Comparison of ENCODE assay signal across 7 cellular contexts in genomic region chr16:57478396-57479024, GRCh38. TPM values are rescaled to one million over a fixed set of nuclear protein-coding genes. Genes with fewer than 3 reads are reported as not detected.
DNase-seq lines count a peak whose midpoint lies in the region; ATAC-seq, FAIRE-seq and TF ChIP-seq lines count a peak whose summit lies in the region.
"Had no signal": no experiment of that assay in that cellular context is flagged by ENCODE, and none has a peak within 500 bp of the region (broad histone marks: within the 10 kb centered on the region; RNA-seq: fewer than 3 reads in every experiment).

No MANE protein-coding gene starts in this region.

- intact Hi-C loops in spleen (cut with DNase I; ENCODE audit: low total_unique reads): no loop called here

- 49 to 60% (median 57%) methylated on average over 6 to 8 of the region's 8 CpGs for WGBS in spleen, 5 donors
- 53 to 65% (median 58%) methylated on average over 8 of the region's 8 CpGs for WGBS in small intestine, 3 donors

- no peaks in the 10 kb centered on the region for H3K36me3 Mint-ChIP-seq in IgD-negative memory B cell

- H3K27ac ChIP-seq in spleen (peak overlapping the region in 4 of 8 donors; percentile 14 to 60 (median 46)), small intestine (ENCODE audit: low read depth in 1 of 2, low read length in 1 of 2) (no peak overlapping the region)

- DNase-seq in fibroblast of the aortic adventitia (ENCODE audit: low read depth) (no peak), spleen (peak; percentile 37), small intestine (no peak)
- DNase-seq: stimulated activated CD4-positive, alpha-beta T cell treated with anti-CD3 and anti-CD28 coated beads, Interleukin-15, amount 100 ng/mL, for 24 hours had no signal

- TF ChIP-seq POLR2A in spleen (IDR thresholded peaks at IDR 0.05): no peak

- no peaks in the 10 kb centered on the region for H3K9me3 ChIP-seq in spleen
- no peaks in the 10 kb centered on the region for H3K9me3 ChIP-seq in small intestine (ENCODE audit: control insufficient read depth, low read depth)

- peaks cover 0 to 16% (median 0%) of the 10 kb centered on the region in 7 donors for H3K27me3 ChIP-seq in spleen (replicated peaks in 1 of 7)
- H3K27me3 ChIP-seq in small intestine (ENCODE audit: control insufficient read depth in 2 of 2, insufficient read depth in 2 of 2, low read length in 2 of 2): no peaks in the 10 kb centered on the region

- peaks cover 8 to 20% (median 13%) of the 10 kb centered on the region in 3 donors for H3K4me1 Mint-ChIP-seq in IgD-negative memory B cell

- TF ChIP-seq CTCF in fibroblast of the aortic adventitia (IDR thresholded peaks at IDR 0.05; ENCODE audit: insufficient read depth, low read length) (no peak), spleen (IDR thresholded peaks at IDR 0.05 in 8 of 11, conservative IDR thresholded peaks at IDR 0.05 in 3 of 11) (no peak)

- FAIRE-seq in small intestine (lab: Jason Lieb, UNC): no peak

- H3K4me3 Mint-ChIP-seq in IgD-negative memory B cell: peak overlapping the region in 3 of 4 donors; percentile 4 to 80 (median 80)

- no peaks in the 10 kb centered on the region for H3K9me3 Mint-ChIP-seq in IgD-negative memory B cell

- H3K4me3 ChIP-seq in fibroblast of the aortic adventitia (ENCODE audit: low read depth, low read length) (peak overlapping the region; percentile 72), spleen (peak overlapping the region in 6 of 8 donors; percentile 29 to 58 (median 36)), small intestine (ENCODE audit: low read depth in 1 of 2, low read length in 2 of 2) (peak overlapping the region in 1 of 2 donors; percentile 67)

- no peak overlapping the region for H3K27ac Mint-ChIP-seq in IgD-negative memory B cell

- peaks cover 16% of the 10 kb centered on the region for H3K27me3 Mint-ChIP-seq in IgD-negative memory B cell

- H3K4me1 ChIP-seq in spleen: peaks cover 13 to 72% (median 50%) of the 10 kb centered on the region in 6 donors
- H3K4me1 ChIP-seq in small intestine (ENCODE audit: control insufficient read depth in 2 of 2, insufficient read depth in 1 of 2, low read depth in 1 of 2, low read length in 1 of 2): no peaks in the 10 kb centered on the region

- H3K36me3 ChIP-seq in spleen: peaks cover 0 to 17% (median 1%) of the 10 kb centered on the region in 6 donors
- no peaks in the 10 kb centered on the region for H3K36me3 ChIP-seq in small intestine (ENCODE audit: control insufficient read depth in 2 of 2, insufficient read depth in 2 of 2, low read length in 2 of 2)

- ATAC-seq in GM21390 (IDR thresholded peaks at IDR 0.05; ENCODE audit: unreplicated experiment) (no peak), HG03520 (IDR thresholded peaks at IDR 0.05; ENCODE audit: unreplicated experiment) (no peak)

RNA-seq across cellular contexts. Expression of gene DOK4, which starts 7.8 kb away (rescaled TPM):
- polyA plus RNA-seq in IgD-negative memory B cell: 0.46 TPM
- 19.5 and 29.6 TPM in 2 replicates for total RNA-seq in fibroblast of the aortic adventitia (ENCODE audit: low replicate concordance)
- total RNA-seq in spleen: 10 to 100 TPM in 6 of 7 donors, 1 to 10 TPM in 1; 7.3 to 19.8 (median 16.1) TPM
- 10 to 100 TPM in 1 of 3 donors, 1 to 10 TPM in 2; 4.1 to 10.0 (median 5.5) TPM for polyA plus RNA-seq in spleen
- polyA plus RNA-seq in small intestine: 100 to 1,000 TPM in 2 of 3 donors, 10 to 100 TPM in 1; 53.0 to 135 (median 112) TPM

RNA-seq across cellular contexts. Expression of gene POLR2C, which starts 16.0 kb away (rescaled TPM):
- 28.3 TPM for polyA plus RNA-seq in IgD-negative memory B cell
- total RNA-seq in fibroblast of the aortic adventitia (ENCODE audit: low replicate concordance): 26.1 and 76.6 TPM in 2 replicates
- total RNA-seq in spleen: 10 to 100 TPM; 42.3 to 75.6 (median 52.7) TPM
- polyA plus RNA-seq in spleen: 10 to 100 TPM; 23.2 to 42.7 (median 35.0) TPM
- polyA plus RNA-seq in small intestine: 10 to 100 TPM; 51.7 to 65.5 (median 57.3) TPM

RNA-seq across cellular contexts. Expression of gene COQ9, which starts 31.2 kb away (rescaled TPM):
- 25.6 TPM for polyA plus RNA-seq in IgD-negative memory B cell
- total RNA-seq in fibroblast of the aortic adventitia (ENCODE audit: low replicate concordance): 30.9 and 40.0 TPM in 2 replicates
- total RNA-seq in spleen: 10 to 100 TPM; 25.8 to 39.9 (median 29.6) TPM
- polyA plus RNA-seq in spleen: 10 to 100 TPM; 32.2 to 34.9 (median 34.4) TPM
- polyA plus RNA-seq in small intestine: 100 to 1,000 TPM in 2 of 3 donors, 10 to 100 TPM in 1; 88.0 to 177 (median 125) TPM

RNA-seq across cellular contexts. Expression of gene CIAPIN1, which starts 31.3 kb away (rescaled TPM):
- polyA plus RNA-seq in IgD-negative memory B cell (41.2 TPM), spleen (10 to 100 TPM; 19.6 to 28.4 (median 22.1) TPM), small intestine (10 to 100 TPM; 39.4 to 55.9 (median 49.6) TPM)
- total RNA-seq in fibroblast of the aortic adventitia (ENCODE audit: low replicate concordance) (39.3 and 53.9 TPM in 2 replicates), spleen (10 to 100 TPM; 21.4 to 39.8 (median 31.3) TPM)

RNA-seq across cellular contexts. Expression of gene CCDC102A, which starts 57.9 kb away (rescaled TPM):
- polyA plus RNA-seq in IgD-negative memory B cell: 15.1 TPM
- total RNA-seq in fibroblast of the aortic adventitia (ENCODE audit: low replicate concordance): 9.9 and 30.7 TPM in 2 replicates
- 10 to 100 TPM in 2 of 7 donors, 1 to 10 TPM in 5; 7.0 to 14.8 (median 7.9) TPM for total RNA-seq in spleen
- polyA plus RNA-seq in spleen: 1 to 10 TPM; 4.6 to 7.7 (median 4.8) TPM
- polyA plus RNA-seq in small intestine: 1 to 10 TPM; 1.1 to 2.8 (median 1.6) TPM

Comparison
In these comparisons a context has a peak if more than half of its experiments do, and no peak if none do; other contexts are left out.
1. RNA of gene DOK4, which starts 7.8 kb away (polyA plus RNA-seq): 53.0 to 135 TPM in small intestine; 4.1 to 10.0 TPM in spleen and 0.46 TPM in IgD-negative memory B cell (single experiment); every median in the first group is over 4 times any median in the second.